In genomic region chr17:48624544-48625501, GRCh38 we compare ENCODE assay signal across 8 cellular contexts. TPM values are rescaled to one million over a fixed set of nuclear protein-coding genes. Genes with fewer than 3 reads are reported as not detected.
DNase-seq lines count a peak whose midpoint lies in the region; ATAC-seq, FAIRE-seq and TF ChIP-seq lines count a peak whose summit lies in the region.

No MANE protein-coding gene starts in this region.

- peak overlapping the region; percentile 85 for H3K4me3 Mint-ChIP-seq in activated B cell treated with CpG ODN at 0.5 μM for 24 hours

- no peak for FAIRE-seq in small intestine (lab: Jason Lieb, UNC)

- peaks cover 69% of the 10 kb centered on the region for H3K27me3 Mint-ChIP-seq in activated B cell treated with CpG ODN at 0.5 μM for 24 hours

- peak in 1 of 2 donors; percentile 36 for DNase-seq in cardiac muscle cell (ENCODE audit: low read depth in 1 of 2, low spot score in 1 of 2)
- DNase-seq in cardiac septum (ENCODE audit: low spot score) = no peak
- DNase-seq in activated B cell treated with CpG ODN at 0.5 μM for 24 hours = no peak
- DNase-seq in stomach = no peak
- DNase-seq in NCI-H1694 (lab: John Stamatoyannopoulos, UW) = no peak
- no peak for DNase-seq in small intestine
- DNase-seq in HuH-7 (ENCODE audit: low spot score) = no peak

- no peaks in the 10 kb centered on the region for H3K9me3 Mint-ChIP-seq in activated B cell treated with CpG ODN at 0.5 μM for 24 hours

- H3K4me3 ChIP-seq in cardiac muscle cell (peak overlapping the region; percentile 9), iPS-15b (ENCODE audit: low read depth, low read length) (peak overlapping the region; percentile 35), stomach (peak overlapping the region; percentile 32 to 58 (median 40)), small intestine (ENCODE audit: low read depth in 1 of 2, low read length in 2 of 2) (peak overlapping the region in 1 of 2 donors; percentile 40)

- CTCF ChIA-PET in activated B cell treated with CpG ODN at 0.5 μM for 24 hours (lab: Charles Lee) = interaction anchor here (1.1 to 2.1 kb wide), 4 partner anchors 12 to 290 kb away, joined by 3 to 6 read pairs (median 4); partner anchors contain the start of gene HOXB5

- TF ChIP-seq POLR2A in stomach (IDR thresholded peaks at IDR 0.05) = no peak

- no peak for TF ChIP-seq EP300 in stomach (IDR thresholded peaks at IDR 0.05)

- no peak overlapping the region for H3K9ac ChIP-seq in iPS-15b (ENCODE audit: low read depth, low read length)

- peak; percentile 8 for ATAC-seq in activated B cell treated with CpG ODN at 0.5 μM for 24 hours (ENCODE audit: low read depth)

- intact Hi-C loops in cardiac septum (cut with DNase I) = loop anchor here (5.0 kb wide), 1 partner anchor 363 kb away; no protein-coding TSS in a partner anchor
- intact Hi-C loops in activated B cell treated with CpG ODN at 0.5 μM for 24 hours (cut with micrococcal nuclease) = loop anchor here (5.0 kb wide), 1 partner anchor 127 kb away; no protein-coding TSS in a partner anchor
- intact Hi-C loops in stomach (cut with DNase I; ENCODE audit: low total_unique reads) = loop anchor here (10.0 kb wide), 1 partner anchor 290 kb away; no protein-coding TSS in a partner anchor

- H3K27ac Mint-ChIP-seq in activated B cell treated with CpG ODN at 0.5 μM for 24 hours = no peak overlapping the region

- H3K27me3 ChIP-seq in cardiac muscle cell (peaks cover 100% of the 10 kb centered on the region), iPS-15b (ENCODE audit: control insufficient read depth, insufficient read depth, low read length) (peaks cover 100% of the 10 kb centered on the region), stomach (peaks cover 44 to 100% (median 99%) of the 10 kb centered on the region in 3 donors), small intestine (ENCODE audit: control insufficient read depth in 2 of 2, insufficient read depth in 2 of 2, low read length in 2 of 2) (peaks cover 9 to 80% of the 10 kb centered on the region in 2 donors)

- H3K27ac ChIP-seq in cardiac muscle cell (no peak overlapping the region), stomach (peak overlapping the region in 1 of 5 donors; percentile 23), small intestine (ENCODE audit: low read depth in 1 of 2, low read length in 1 of 2) (no peak overlapping the region)

- H3K4me1 ChIP-seq in cardiac muscle cell (ENCODE audit: low read depth) (peaks cover 6% of the 10 kb centered on the region), iPS-15b (ENCODE audit: control insufficient read depth, insufficient read depth, low read length) (peaks cover 2% of the 10 kb centered on the region), stomach (peaks cover 23 to 27% (median 23%) of the 10 kb centered on the region in 4 donors), small intestine (ENCODE audit: control insufficient read depth in 2 of 2, insufficient read depth in 1 of 2, low read depth in 1 of 2, low read length in 1 of 2) (no peaks in the 10 kb centered on the region)

- H3K4me1 Mint-ChIP-seq in activated B cell treated with CpG ODN at 0.5 μM for 24 hours = peaks cover 16% of the 10 kb centered on the region

- TF ChIP-seq CTCF in cardiac muscle cell (IDR thresholded peaks at IDR 0.05; ENCODE audit: low read depth, low read length) = no peak
- no peak for TF ChIP-seq CTCF in activated B cell treated with CpG ODN at 0.5 μM for 24 hours (IDR thresholded peaks at IDR 0.05)
- no peak for TF ChIP-seq CTCF in stomach (IDR thresholded peaks at IDR 0.05)

- H3K9me3 ChIP-seq in cardiac muscle cell (ENCODE audit: low read depth) (no peaks in the 10 kb centered on the region), iPS-15b (ENCODE audit: control insufficient read depth, insufficient read depth, low read length) (no peaks in the 10 kb centered on the region), stomach (no peaks in the 10 kb centered on the region), small intestine (ENCODE audit: control insufficient read depth, low read depth) (no peaks in the 10 kb centered on the region)

- H3K36me3 Mint-ChIP-seq in activated B cell treated with CpG ODN at 0.5 μM for 24 hours (ENCODE audit: low read depth) = no peaks in the 10 kb centered on the region

- POLR2A ChIA-PET in activated B cell treated with CpG ODN at 0.5 μM for 24 hours (lab: Charles Lee) = interaction anchor here (0.8 to 1.4 kb wide), 2 partner anchors 12 to 329 kb away, joined by 3 read pairs; no protein-coding TSS in a partner anchor

- 2 to 7% (median 3%) methylated on average over 42 to 67 of the region's 67 CpGs for WGBS in stomach, 5 donors
- 2 to 4% (median 2%) methylated on average over 36 to 67 of the region's 67 CpGs for WGBS in small intestine, 3 donors

- H3K36me3 ChIP-seq in cardiac muscle cell = no peaks in the 10 kb centered on the region
- no peaks in the 10 kb centered on the region for H3K36me3 ChIP-seq in iPS-15b (ENCODE audit: control insufficient read depth, insufficient read depth, low read length)
- H3K36me3 ChIP-seq in stomach = no peaks in the 10 kb centered on the region
- no peaks in the 10 kb centered on the region for H3K36me3 ChIP-seq in small intestine (ENCODE audit: control insufficient read depth in 2 of 2, insufficient read depth in 2 of 2, low read length in 2 of 2)

RNA-seq across cellular contexts. Expression of gene HOXB9, which starts 1.3 kb away (rescaled TPM):
- total RNA-seq in cardiac muscle cell (not detected in 2 replicates), cardiac septum (not detected), activated B cell treated with CpG ODN at 0.5 μM for 24 hours (0.13 TPM in 1 of 2 replicates, not detected in the other), stomach (10 to 100 TPM in 1 of 5 donors, not detected in 4; 11.3 TPM)
- polyA plus RNA-seq in cardiac muscle cell (not detected in 2 replicates), stomach (not detected), small intestine (under 1 TPM in 2 of 3 donors, not detected in 1; 0.07 to 0.54 TPM)

RNA-seq across cellular contexts. Expression of gene HOXB8, which starts 9.7 kb away (rescaled TPM):
- not detected in 2 replicates for total RNA-seq in cardiac muscle cell
- polyA plus RNA-seq in cardiac muscle cell = not detected in 2 replicates
- not detected for total RNA-seq in cardiac septum
- not detected in 2 replicates for total RNA-seq in activated B cell treated with CpG ODN at 0.5 μM for 24 hours
- total RNA-seq in stomach = 10 to 100 TPM in 1 of 5 donors, 1 to 10 TPM in 4; 1.2 to 13.0 (median 1.5) TPM
- under 1 TPM in 2 of 3 donors, not detected in 1; 0.46 to 0.56 TPM for polyA plus RNA-seq in stomach
- under 1 TPM in 1 of 3 donors, not detected in 2; 0.12 TPM for polyA plus RNA-seq in small intestine

RNA-seq across cellular contexts. Expression of gene HOXB7, which starts 14.0 kb away (rescaled TPM):
- total RNA-seq in cardiac muscle cell = not detected in 2 replicates
- polyA plus RNA-seq in cardiac muscle cell = 0.81 TPM in 1 of 2 replicates, not detected in the other
- total RNA-seq in cardiac septum = 0.22 TPM
- 0.60 and 0.93 TPM in 2 replicates for total RNA-seq in activated B cell treated with CpG ODN at 0.5 μM for 24 hours
- total RNA-seq in stomach = 10 to 100 TPM in 1 of 5 donors, 1 to 10 TPM in 4; 1.8 to 16.5 (median 2.3) TPM
- 1 to 10 TPM; 1.0 to 8.2 (median 2.8) TPM for polyA plus RNA-seq in stomach
- 1 to 10 TPM in 2 of 3 donors, not detected in 1; 4.3 to 4.9 TPM for polyA plus RNA-seq in small intestine

RNA-seq across cellular contexts. Expression of gene HOXB6, which starts 20.0 kb away (rescaled TPM):
- total RNA-seq in cardiac muscle cell (0.12 TPM in 1 of 2 replicates, not detected in the other), cardiac septum (0.92 TPM), activated B cell treated with CpG ODN at 0.5 μM for 24 hours (not detected in 2 replicates), stomach (100 to 1,000 TPM in 1 of 5 donors, 10 to 100 TPM in 3, 1 to 10 TPM in 1; 4.2 to 150 (median 11.9) TPM)
- polyA plus RNA-seq in cardiac muscle cell (not detected in 2 replicates), stomach (10 to 100 TPM in 1 of 3 donors, 1 to 10 TPM in 2; 5.7 to 10.2 (median 7.8) TPM), small intestine (1 to 10 TPM in 2 of 3 donors, under 1 TPM in 1; 0.45 to 6.9 (median 1.1) TPM)

RNA-seq across cellular contexts. Expression of gene HOXB5, which starts 31.2 kb away (rescaled TPM):
- total RNA-seq in cardiac muscle cell (0.24 TPM in 1 of 2 replicates, not detected in the other), cardiac septum (not detected), activated B cell treated with CpG ODN at 0.5 μM for 24 hours (not detected in 2 replicates), stomach (10 to 100 TPM in 2 of 5 donors, under 1 TPM in 2, not detected in 1; 0.43 to 50.4 (median 6.2) TPM)
- polyA plus RNA-seq in cardiac muscle cell (0.46 and 1.9 TPM in 2 replicates), stomach (1 to 10 TPM; 2.2 to 2.7 (median 2.4) TPM), small intestine (1 to 10 TPM in 1 of 3 donors, not detected in 2; 5.8 TPM)
